ENCODE assay signal across 8 cellular contexts in the genomic region with DNA sequence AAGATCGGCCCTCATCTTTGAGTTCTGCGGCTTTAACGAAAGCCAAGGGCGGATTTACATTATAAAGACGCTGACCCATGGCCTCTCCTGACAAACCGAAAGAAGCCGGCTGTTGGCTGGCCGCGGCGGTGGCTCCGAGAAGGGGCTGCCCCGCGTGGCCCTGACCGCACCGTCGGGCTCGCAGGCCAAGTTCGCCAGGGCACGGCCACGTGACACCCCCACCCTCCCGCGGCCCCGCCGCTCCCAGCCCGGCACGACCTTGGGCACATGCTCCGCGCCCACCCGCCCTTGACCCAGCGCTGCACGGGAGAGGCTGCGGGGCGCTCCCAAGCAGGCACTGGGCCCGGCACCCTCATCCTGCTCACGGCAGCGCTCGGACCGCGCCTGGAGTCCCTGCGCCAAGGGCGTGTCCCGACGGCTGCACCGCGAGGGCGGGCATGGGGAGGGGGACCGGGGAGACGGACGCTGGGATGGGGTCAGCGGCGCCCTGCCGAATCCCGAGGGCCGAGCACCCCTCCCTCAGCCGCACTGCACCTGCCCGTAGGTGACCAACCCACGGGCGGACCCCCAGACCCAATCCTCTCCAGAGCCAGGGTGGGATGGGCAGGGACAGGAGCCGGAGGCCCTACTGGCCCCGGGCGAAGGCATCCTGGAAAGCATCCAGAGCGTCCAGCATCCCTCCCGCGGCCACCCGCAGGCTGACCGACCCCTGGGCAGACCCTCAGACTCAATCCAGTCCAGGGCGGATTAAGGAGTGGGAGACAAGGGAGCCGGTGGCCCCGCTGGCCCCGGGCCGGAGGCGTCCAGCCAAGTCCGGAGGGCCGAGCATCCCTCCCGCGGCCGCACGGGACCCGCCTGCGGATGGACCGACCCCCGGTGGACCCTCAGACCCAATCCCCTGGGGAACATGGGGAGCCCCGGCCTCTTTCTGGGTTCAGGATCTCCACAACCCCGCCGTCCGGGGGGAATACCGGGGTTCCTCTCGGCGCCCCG. TPM values are rescaled to one million over a fixed set of nuclear protein-coding genes. Genes with fewer than 3 reads are reported as not detected.
DNase-seq lines count a peak whose midpoint lies in the region; ATAC-seq and TF ChIP-seq lines count a peak whose summit lies in the region.

No MANE protein-coding gene starts in this region.

- peaks cover 62 to 72% of the 10 kb centered on the region in 2 donors for H3K4me1 Mint-ChIP-seq in immature natural killer cell

- H3K36me3 ChIP-seq in Peyer's patch (no peaks in the 10 kb centered on the region), body of pancreas (replicated peaks in 1 of 2; ENCODE audit: insufficient read depth in 1 of 2, low read depth in 2 of 2) (no peaks in the 10 kb centered on the region)

- H3K4me3 Mint-ChIP-seq in immature natural killer cell: peak overlapping the region; percentile 86 to 92 (median 89)

- H3K4me3 ChIP-seq in Peyer's patch (peak overlapping the region; percentile 58 to 97 (median 89)), body of pancreas (peak overlapping the region; percentile 5 to 66)

- H3K27me3 ChIP-seq in Peyer's patch (no peaks in the 10 kb centered on the region), body of pancreas (no peaks in the 10 kb centered on the region)

- 0% methylated on average over 4 to 74 of the region's 90 CpGs for WGBS in body of pancreas, 2 donors

- peak overlapping the region; percentile 92 to 99 (median 96) for H3K27ac ChIP-seq in Peyer's patch
- peak overlapping the region; percentile 92 to 97 (median 96) for H3K27ac ChIP-seq in body of pancreas

- DNase-seq in activated naive CD4-positive, alpha-beta T cell treated with Interleukin-2 at 50 U/mL for 16 hours: peak; percentile 23
- DNase-seq in activated naive CD4-positive, alpha-beta T cell (lab: John Stamatoyannopoulos, UW): no peak
- peak; percentile 65 to 87 (median 84) for DNase-seq in Peyer's patch
- peak; percentile 62 to 76 (median 76) for DNase-seq in body of pancreas
- peak; percentile 53 to 67 (median 61) for DNase-seq in immature natural killer cell
- peak; percentile 26 for DNase-seq in stimulated activated CD4-positive, alpha-beta T cell treated with anti-CD3 and anti-CD28 coated beads, Interleukin-4, amount 100 ng/mL, for 1 hour
- DNase-seq in NCI-H1048 (lab: John Stamatoyannopoulos, UW): no peak

- H3K27me3 Mint-ChIP-seq in immature natural killer cell (ENCODE audit: low read depth in 3 of 3): peaks cover 16 to 41% (median 20%) of the 10 kb centered on the region in 3 donors

- H3K4me1 ChIP-seq in Peyer's patch (peaks cover 1 to 64% (median 18%) of the 10 kb centered on the region in 4 donors), body of pancreas (peaks cover 69% of the 10 kb centered on the region)

- peak; percentile 10 for ATAC-seq in body of pancreas
- no peak for ATAC-seq in HG02970 (IDR thresholded peaks at IDR 0.05; ENCODE audit: low FRiP score, unreplicated experiment)

- TF ChIP-seq POLR2A in Peyer's patch (IDR thresholded peaks at IDR 0.05) (peak; percentile 42 to 54), body of pancreas (IDR thresholded peaks at IDR 0.05) (peak; percentile 21 to 30 (median 25))

- no peaks in the 10 kb centered on the region for H3K9me3 Mint-ChIP-seq in immature natural killer cell

- H3K27ac Mint-ChIP-seq in immature natural killer cell: peak overlapping the region; percentile 92 to 97 (median 96)

- H3K9me3 ChIP-seq in Peyer's patch: no peaks in the 10 kb centered on the region
- no peaks in the 10 kb centered on the region for H3K9me3 ChIP-seq in body of pancreas

- no peak for TF ChIP-seq CTCF in Peyer's patch (IDR thresholded peaks at IDR 0.05)
- no peak for TF ChIP-seq CTCF in body of pancreas (IDR thresholded peaks at IDR 0.05)

- no peaks in the 10 kb centered on the region for H3K36me3 Mint-ChIP-seq in immature natural killer cell

- intact Hi-C loops in body of pancreas (cut with DNase I): no loop called here

RNA-seq across cellular contexts. Expression of a gene that starts 0.8 kb away (rescaled TPM):
- total RNA-seq in Peyer's patch (100 to 1,000 TPM in 3 of 4 donors, 10 to 100 TPM in 1; 80.6 to 372 (median 118) TPM), body of pancreas (10 to 100 TPM; 35.6 to 40.7 TPM)
- 10 to 100 TPM in 1 of 3 donors, 1 to 10 TPM in 2; 6.4 to 20.3 (median 8.0) TPM for polyA plus RNA-seq in immature natural killer cell

Comparison
In these comparisons a context has a peak if more than half of its experiments do, and no peak if none do; other contexts are left out.
1. DNase-seq: peak in activated naive CD4-positive, alpha-beta T cell treated with Interleukin-2 at 50 U/mL for 16 hours (single experiment), Peyer's patch (3 of 3), body of pancreas (4 of 4), immature natural killer cell (3 of 3) and stimulated activated CD4-positive, alpha-beta T cell treated with anti-CD3 and anti-CD28 coated beads, Interleukin-4, amount 100 ng/mL, for 1 hour (single experiment); none in activated naive CD4-positive, alpha-beta T cell (0 of 4) and NCI-H1048 (single experiment).